Comparison of ENCODE assay signal across 15 cellular contexts in the genomic region with DNA sequence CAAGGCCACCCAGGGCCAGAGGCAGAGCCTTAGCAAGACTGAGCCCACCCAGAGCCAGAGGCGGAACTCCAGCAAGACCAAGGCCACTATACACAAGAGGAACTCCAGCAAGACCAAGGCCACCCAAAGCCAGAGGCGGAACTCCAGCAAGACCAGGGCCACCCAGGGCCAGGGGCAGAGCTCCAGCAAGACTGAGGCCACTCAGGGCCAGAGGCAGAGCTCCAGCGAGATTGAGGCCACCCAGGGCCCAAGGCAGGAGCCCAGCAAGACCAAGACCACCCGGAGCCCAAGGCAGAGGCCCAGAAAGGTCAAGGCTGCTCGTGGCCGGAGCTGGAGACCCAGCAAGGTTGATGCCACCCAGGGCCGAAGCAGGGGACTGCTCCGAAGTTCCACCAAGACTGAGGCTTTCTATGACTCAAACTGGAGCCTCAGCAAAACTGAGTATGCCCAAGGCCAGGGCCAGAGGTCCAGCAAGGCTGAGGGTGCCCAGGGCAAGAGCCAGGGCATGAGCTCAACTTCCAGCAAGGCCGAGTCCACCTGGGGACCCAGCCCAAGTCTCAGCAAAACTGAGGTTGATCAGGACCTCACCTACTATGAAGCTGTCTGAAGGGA. TPM values are rescaled to one million over a fixed set of nuclear protein-coding genes. Genes with fewer than 3 reads are reported as not detected.
A peak's percentile ranks its signal among the peaks of the same experiment; 100 is the strongest.
DNase-seq lines count a peak whose midpoint lies in the region; ATAC-seq and TF ChIP-seq lines count a peak whose summit lies in the region.
"Had no signal": no experiment of that assay in that cellular context is flagged by ENCODE, and none has a peak within 500 bp of the region (broad histone marks: within the 10 kb centered on the region; RNA-seq: fewer than 3 reads in every experiment).

No MANE protein-coding gene starts in this region.

- H3K4me1 ChIP-seq in right cardiac atrium (ENCODE audit: control insufficient read depth, insufficient read depth, low read length) (peaks cover 6% of the 10 kb centered on the region), heart left ventricle (peaks cover 0 to 24% (median 13%) of the 10 kb centered on the region in 12 donors), SJSA1 (replicated peaks) (peaks cover 60% of the 10 kb centered on the region), neuronal stem cell (ENCODE audit: control insufficient read depth in 2 of 2, insufficient read depth in 1 of 2, low read depth in 1 of 2, low read length in 2 of 2) (peaks cover 10 to 11% of the 10 kb centered on the region in 2 donors)
- H3K4me1 ChIP-seq: Caco-2 had no signal

- no peak overlapping the region for H3K18ac ChIP-seq in neuronal stem cell (ENCODE audit: low read length)

- WGBS in right cardiac atrium, result 88% methylated on average over 9 of the region's 9 CpGs
- WGBS in heart left ventricle, 4 donors, result 82 to 96% (median 92%) methylated on average over 2 to 9 of the region's 9 CpGs
- no CpG with 5 or more reads among the region's 9 CpGs for WGBS in neuronal stem cell (ENCODE audit: extremely low coverage in 2 of 2, insufficient read length in 2 of 2, insufficient replicate concordance in 1 of 2), 2 donors

- H3K4ac ChIP-seq in neuronal stem cell (ENCODE audit: low read length), result no peak overlapping the region

- H4K91ac ChIP-seq in neuronal stem cell (ENCODE audit: low read depth, low read length, poor library complexity), result no peak overlapping the region

- peak overlapping the region; percentile 3 for H2BK5ac ChIP-seq in neuronal stem cell (ENCODE audit: low read length)

- H3K27me3 ChIP-seq in right cardiac atrium (ENCODE audit: control insufficient read depth, insufficient read depth), result no peaks in the 10 kb centered on the region
- no peaks in the 10 kb centered on the region for H3K27me3 ChIP-seq in heart left ventricle
- no peaks in the 10 kb centered on the region for H3K27me3 ChIP-seq in SJSA1 (replicated peaks)
- H3K27me3 ChIP-seq in neuronal stem cell (ENCODE audit: control insufficient read depth in 3 of 3, insufficient read depth in 3 of 3, low read depth in 1 of 3, low read length in 3 of 3), result no peaks in the 10 kb centered on the region

- H2AFZ ChIP-seq in neuronal stem cell (ENCODE audit: low read length), result no peak overlapping the region
- H2AFZ ChIP-seq: GM23248 had no signal

- H2BK15ac ChIP-seq in neuronal stem cell (ENCODE audit: low read length), result no peak overlapping the region

- DNase-seq in right cardiac atrium, result peak in 2 of 3 donors; percentile 11 to 36
- DNase-seq in heart left ventricle, result no peak
- peak; percentile 94 to 97 for DNase-seq in SJSA1 (ENCODE audit: low read depth in 1 of 2, low spot score in 2 of 2)
- no peak for DNase-seq in neuronal stem cell (ENCODE audit: low spot score)
- no peak for DNase-seq in NCI-H146 (lab: John Stamatoyannopoulos, UW)
- DNase-seq in activated gamma-delta T cell (lab: John Stamatoyannopoulos, UW), result no peak
- DNase-seq: Caco-2; CD8-positive, alpha-beta memory T cell; GM23248 had no signal

- no peak overlapping the region for H4K8ac ChIP-seq in neuronal stem cell (ENCODE audit: low read depth, low read length)

- no peak overlapping the region for H3K14ac ChIP-seq in neuronal stem cell (ENCODE audit: low read length)

- H3K9me3 ChIP-seq in right cardiac atrium (ENCODE audit: control insufficient read depth, low read length) (no peaks in the 10 kb centered on the region), heart left ventricle (no peaks in the 10 kb centered on the region), SJSA1 (replicated peaks) (no peaks in the 10 kb centered on the region), neuronal stem cell (replicated peaks in 1 of 2; ENCODE audit: control insufficient read depth in 2 of 2, insufficient read depth in 1 of 2, low read depth in 1 of 2, low read length in 2 of 2) (no peaks in the 10 kb centered on the region)
- H3K9me3 ChIP-seq: Caco-2, HAP-1 had no signal

- ATAC-seq in right cardiac atrium (no peak), heart left ventricle (no peak), GM18868 (IDR thresholded peaks at IDR 0.05; ENCODE audit: unreplicated experiment) (no peak)

- H3K23ac ChIP-seq in neuronal stem cell (ENCODE audit: low read depth, low read length, poor library complexity), result no peak overlapping the region

- peaks cover 2% of the 10 kb centered on the region for H3K79me1 ChIP-seq in neuronal stem cell (ENCODE audit: low read depth, low read length)

- no peak overlapping the region for H3K4me3 ChIP-seq in right cardiac atrium (ENCODE audit: low read length)
- no peak overlapping the region for H3K4me3 ChIP-seq in heart left ventricle
- H3K4me3 ChIP-seq in SJSA1, result no peak overlapping the region
- H3K4me3 ChIP-seq in neuronal stem cell (ENCODE audit: low read length in 2 of 2), result no peak overlapping the region
- H3K4me3 ChIP-seq: GM23248, HAP-1 had no signal

- H2BK120ac ChIP-seq in neuronal stem cell (ENCODE audit: low read depth, low read length), result no peak overlapping the region

- no peak overlapping the region for H2BK12ac ChIP-seq in neuronal stem cell (ENCODE audit: low read length)

- H3K36me3 ChIP-seq in heart left ventricle, result peaks cover 0 to 23% (median 17%) of the 10 kb centered on the region in 9 donors
- peaks cover 29% of the 10 kb centered on the region for H3K36me3 ChIP-seq in SJSA1
- no peaks in the 10 kb centered on the region for H3K36me3 ChIP-seq in neuronal stem cell (replicated peaks in 1 of 2; ENCODE audit: control insufficient read depth in 2 of 2, insufficient read depth in 2 of 2, low read length in 2 of 2)
- H3K36me3 ChIP-seq: HAP-1 had no signal

- peak overlapping the region; percentile 35 for H2AK5ac ChIP-seq in neuronal stem cell (ENCODE audit: low read depth, low read length)

- no peak overlapping the region for H3K4me2 ChIP-seq in neuronal stem cell (ENCODE audit: insufficient read depth, low read length, poor library complexity, severe bottlenecking)

- no peak overlapping the region for H3K27ac ChIP-seq in right cardiac atrium (ENCODE audit: low read length)
- H3K27ac ChIP-seq in heart left ventricle, result no peak overlapping the region
- peak overlapping the region; percentile 70 for H3K27ac ChIP-seq in SJSA1
- H3K27ac ChIP-seq in neuronal stem cell (replicated peaks; ENCODE audit: low read length), result no peak overlapping the region
- H3K27ac ChIP-seq: 22Rv1, GM23248 had no signal

- no peak for TF ChIP-seq POLR2A in heart left ventricle (IDR thresholded peaks at IDR 0.05)

- intact Hi-C loops in right cardiac atrium (cut with DNase I), result loop anchor here (5.0 to 10.0 kb wide), 4 partner anchors 139 to 194 kb away; a partner anchor contains a TSS
- intact Hi-C loops in heart left ventricle (cut with DNase I), result loop anchor here in 9 of 10 donors (1.0 to 10.0 kb wide), 8 partner anchors 64 to 229 kb away; no protein-coding TSS in a partner anchor

- no peak overlapping the region for H3K9ac ChIP-seq in neuronal stem cell (ENCODE audit: low read depth, low read length, poor library complexity)
- H3K9ac ChIP-seq: GM23248 had no signal

- no peak for TF ChIP-seq CTCF in heart left ventricle (IDR thresholded peaks at IDR 0.05)

RNA-seq across cellular contexts. Expression of a gene that starts 4.2 kb away (rescaled TPM):
- total RNA-seq in right cardiac atrium (1 to 10 TPM; 3.1 to 3.9 (median 3.5) TPM), heart left ventricle (1 to 10 TPM; 1.7 to 9.2 (median 3.3) TPM)
- polyA plus RNA-seq in right cardiac atrium (3.7 TPM), heart left ventricle (1 to 10 TPM; 3.4 to 5.2 TPM)
- 5.3 and 11.4 TPM in 2 replicates for total RNA-seq in SJSA1 (2014; rRNA removed; shearing (Covaris generic))
- 16.4 TPM for polyA plus RNA-seq in neuronal stem cell (2013, experiment 1 of 2)
- 16.7 TPM for polyA plus RNA-seq in neuronal stem cell (2013, experiment 2 of 2)

RNA-seq across cellular contexts. Expression of a gene that starts 15.0 kb away (rescaled TPM):
- under 1 TPM in 3 of 4 donors, not detected in 1; 0.06 to 0.14 (median 0.11) TPM for total RNA-seq in right cardiac atrium
- 0.14 TPM for polyA plus RNA-seq in right cardiac atrium
- under 1 TPM in 8 of 9 donors, not detected in 1; 0.09 to 0.61 (median 0.24) TPM for total RNA-seq in heart left ventricle
- polyA plus RNA-seq in heart left ventricle, result under 1 TPM in 1 of 2 donors, not detected in 1; 0.34 TPM
- not detected in 2 replicates for total RNA-seq in SJSA1 (2014; rRNA removed; shearing (Covaris generic))
- polyA plus RNA-seq in neuronal stem cell (2013, experiment 1 of 2), result not detected
- polyA plus RNA-seq in neuronal stem cell (2013, experiment 2 of 2), result not detected
- total RNA-seq: A673, Caco-2, GM23248, HT1080 had no signal

RNA-seq across cellular contexts. Expression of a gene that starts 15.4 kb away (rescaled TPM):
- total RNA-seq in right cardiac atrium (10 to 100 TPM in 3 of 4 donors, 1 to 10 TPM in 1; 8.7 to 15.0 (median 11.6) TPM), heart left ventricle (10 to 100 TPM in 7 of 9 donors, 1 to 10 TPM in 2; 7.3 to 30.5 (median 13.5) TPM)
- polyA plus RNA-seq in right cardiac atrium (16.3 TPM), heart left ventricle (10 to 100 TPM; 14.0 to 44.7 TPM)
- 10.4 and 17.5 TPM in 2 replicates for total RNA-seq in SJSA1 (2014; rRNA removed; shearing (Covaris generic))
- polyA plus RNA-seq in neuronal stem cell (2013, experiment 1 of 2), result 4.0 TPM
- 3.8 TPM for polyA plus RNA-seq in neuronal stem cell (2013, experiment 2 of 2)

RNA-seq across cellular contexts. Expression of a gene that starts 24.1 kb away (rescaled TPM):
- total RNA-seq in right cardiac atrium (not detected), heart left ventricle (under 1 TPM in 2 of 9 donors, not detected in 7; 0.15 to 0.87 TPM)
- polyA plus RNA-seq in right cardiac atrium (0.18 TPM), heart left ventricle (under 1 TPM; 0.08 TPM)
- 0.11 TPM in 1 of 2 replicates, not detected in the other for total RNA-seq in SJSA1 (2014; rRNA removed; shearing (Covaris generic))
- polyA plus RNA-seq in neuronal stem cell (2013, experiment 1 of 2), result 0.03 TPM
- 0.06 TPM for polyA plus RNA-seq in neuronal stem cell (2013, experiment 2 of 2)
- total RNA-seq: A673; Caco-2; CD8-positive, alpha-beta memory T cell; GM23248; HT1080 had no signal
- polyA plus RNA-seq: BJ had no signal

RNA-seq across cellular contexts. Expression of a gene that starts 47.6 kb away (rescaled TPM):
- 10 to 100 TPM in 3 of 4 donors, 1 to 10 TPM in 1; 9.4 to 15.5 (median 12.7) TPM for total RNA-seq in right cardiac atrium
- polyA plus RNA-seq in right cardiac atrium, result 17.4 TPM
- total RNA-seq in heart left ventricle, result 10 to 100 TPM; 13.7 to 38.9 (median 16.9) TPM
- polyA plus RNA-seq in heart left ventricle, result 10 to 100 TPM; 21.1 to 24.8 TPM
- total RNA-seq in SJSA1 (2014; rRNA removed; shearing (Covaris generic)), result not detected in 2 replicates
- 2.8 TPM for polyA plus RNA-seq in neuronal stem cell (2013, experiment 1 of 2)
- 2.5 TPM for polyA plus RNA-seq in neuronal stem cell (2013, experiment 2 of 2)
- total RNA-seq: A673, GM23248, HT1080 had no signal
- polyA plus RNA-seq: GM23248 had no signal

Comparison
In these comparisons a context has a peak if more than half of its experiments do, and no peak if none do; other contexts are left out.
1. DNase-seq: peak in right cardiac atrium (2 of 3) and SJSA1 (2 of 2); none in heart left ventricle (0 of 5), neuronal stem cell (single experiment), NCI-H146 (single experiment) and activated gamma-delta T cell (single experiment).